8 cellular contexts compared by ENCODE assay signal in the genomic region with DNA sequence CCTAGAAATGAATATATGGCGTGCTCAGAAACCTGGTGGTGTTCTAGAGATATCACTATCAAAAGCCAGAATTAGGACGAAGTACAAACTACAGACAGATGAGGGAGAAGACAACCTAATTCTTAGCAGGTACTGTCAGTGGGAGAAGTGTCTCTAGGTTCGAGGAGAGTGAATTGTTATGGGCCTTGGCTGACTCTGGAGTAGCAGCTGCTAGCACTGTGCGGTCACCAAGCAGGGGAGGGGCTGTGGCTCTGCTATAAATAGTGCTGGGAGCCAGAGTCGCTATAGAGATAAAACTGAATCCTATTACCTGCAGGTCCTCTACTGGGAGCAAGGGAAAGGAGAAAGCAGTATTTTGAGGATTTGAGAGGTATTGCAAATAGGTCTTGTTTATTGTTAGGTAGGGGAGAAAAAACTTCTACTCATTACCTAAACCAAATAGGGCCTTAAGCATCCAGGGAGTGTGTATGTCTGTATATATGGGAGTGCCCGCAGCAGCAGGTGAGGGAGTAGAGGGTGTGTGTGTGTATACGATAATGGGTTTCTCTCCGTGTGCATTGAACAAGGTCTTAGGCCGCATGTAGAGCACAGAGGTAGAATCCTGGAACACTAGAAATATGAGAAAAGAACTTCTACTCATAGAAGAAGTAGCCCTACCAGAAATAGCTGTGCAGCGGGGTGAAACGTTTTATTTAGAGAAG. TPM values are rescaled to one million over a fixed set of nuclear protein-coding genes. Genes with fewer than 3 reads are reported as not detected.
DNase-seq lines count a peak whose midpoint lies in the region; ATAC-seq and TF ChIP-seq lines count a peak whose summit lies in the region.

No MANE protein-coding gene starts in this region.

- peak overlapping the region; percentile 49 for H3K27ac Mint-ChIP-seq in T-helper 1 cell treated with Interleukin-12 subunit alpha and Interleukin-12 subunit beta and Interleukin-4 antibody, amounts not matched to agents 30 μg/mL and 1 μg/mL, for 36 hours

- TF ChIP-seq CTCF in colonic mucosa (IDR thresholded peaks at IDR 0.05) = no peak

- H3K9me3 ChIP-seq in colonic mucosa (no peaks in the 10 kb centered on the region), skeletal muscle satellite cell (replicated peaks; ENCODE audit: low read length) (no peaks in the 10 kb centered on the region)

- H3K9ac ChIP-seq in colonic mucosa (ENCODE audit: low read depth in 2 of 2, low read length in 2 of 2) = no peak overlapping the region
- H3K9ac ChIP-seq in skeletal muscle satellite cell (ENCODE audit: low read depth, low read length) = no peak overlapping the region

- H3K36me3 ChIP-seq in colonic mucosa = no peaks in the 10 kb centered on the region
- peaks cover 31% of the 10 kb centered on the region for H3K36me3 ChIP-seq in skeletal muscle satellite cell (ENCODE audit: insufficient read depth, low read length)

- peaks cover 45% of the 10 kb centered on the region for H3K4me1 Mint-ChIP-seq in T-helper 1 cell treated with Interleukin-12 subunit alpha and Interleukin-12 subunit beta and Interleukin-4 antibody, amounts not matched to agents 30 μg/mL and 1 μg/mL, for 36 hours (ENCODE audit: low read depth)

- H3K4me3 Mint-ChIP-seq in T-helper 1 cell treated with Interleukin-12 subunit alpha and Interleukin-12 subunit beta and Interleukin-4 antibody, amounts not matched to agents 30 μg/mL and 1 μg/mL, for 36 hours = peak overlapping the region; percentile 81

- peaks cover 24% of the 10 kb centered on the region for H3K4me1 ChIP-seq in colonic mucosa
- H3K4me1 ChIP-seq in skeletal muscle satellite cell (ENCODE audit: control insufficient read depth, insufficient read depth, low read length) = peaks cover 30% of the 10 kb centered on the region

- H3K4me3 ChIP-seq in colonic mucosa (no peak overlapping the region), skeletal muscle satellite cell (ENCODE audit: low read length) (no peak overlapping the region)

- ATAC-seq in HG03097 (IDR thresholded peaks at IDR 0.05; ENCODE audit: low FRiP score, unreplicated experiment) = no peak
- ATAC-seq in HG03045 (IDR thresholded peaks at IDR 0.05; ENCODE audit: unreplicated experiment) = no peak

- H3K9me3 Mint-ChIP-seq in T-helper 1 cell treated with Interleukin-12 subunit alpha and Interleukin-12 subunit beta and Interleukin-4 antibody, amounts not matched to agents 30 μg/mL and 1 μg/mL, for 36 hours = no peaks in the 10 kb centered on the region

- H3K27ac ChIP-seq in colonic mucosa = no peak overlapping the region

- intact Hi-C loops in colonic mucosa (cut with DNase I) = no loop called here

- H3K27me3 ChIP-seq in colonic mucosa = no peaks in the 10 kb centered on the region
- no peaks in the 10 kb centered on the region for H3K27me3 ChIP-seq in skeletal muscle satellite cell (ENCODE audit: control insufficient read depth, insufficient read depth, low read length)

- H3K36me3 Mint-ChIP-seq in T-helper 1 cell treated with Interleukin-12 subunit alpha and Interleukin-12 subunit beta and Interleukin-4 antibody, amounts not matched to agents 30 μg/mL and 1 μg/mL, for 36 hours (ENCODE audit: low read depth) = peaks cover 25% of the 10 kb centered on the region

- H3K4me2 ChIP-seq in skeletal muscle satellite cell (ENCODE audit: low read length) = peak overlapping the region; percentile 90

- DNase-seq in T-helper 1 cell (no peak), NCI-H2196 treated with DMSO at 0.1 percent for 48 hours (lab: John Stamatoyannopoulos, UW; ENCODE audit: unreplicated experiment) (peak; percentile 54), colonic mucosa (peak; percentile 51)
- DNase-seq in activated CD4-positive, CD25-positive, alpha-beta regulatory T cell treated with anti-CD3 and anti-CD28 coated beads, Interleukin-2, amount 50 U/mL, for 72 hours = no peak

- no peaks in the 10 kb centered on the region for H3K27me3 Mint-ChIP-seq in T-helper 1 cell treated with Interleukin-12 subunit alpha and Interleukin-12 subunit beta and Interleukin-4 antibody, amounts not matched to agents 30 μg/mL and 1 μg/mL, for 36 hours (ENCODE audit: low read depth)

RNA-seq across cellular contexts. Expression of a gene that starts 2.2 kb away (rescaled TPM):
- 10 to 100 TPM; 35.5 to 45.9 TPM for total RNA-seq in colonic mucosa
- 8.1 and 13.1 TPM in 2 replicates for total RNA-seq in skeletal muscle satellite cell (2012; rRNA removed)

RNA-seq across cellular contexts. Expression of a gene that starts 14.3 kb away (rescaled TPM):
- 10 to 100 TPM; 28.3 to 43.1 TPM for total RNA-seq in colonic mucosa
- total RNA-seq in skeletal muscle satellite cell (2012; rRNA removed) = 22.3 and 58.6 TPM in 2 replicates

RNA-seq across cellular contexts. Expression of a gene that starts 23.5 kb away (rescaled TPM):
- 10 to 100 TPM; 35.3 to 39.7 TPM for total RNA-seq in colonic mucosa
- 26.6 and 28.4 TPM in 2 replicates for total RNA-seq in skeletal muscle satellite cell (2012; rRNA removed)

RNA-seq across cellular contexts. Expression of a gene that starts 57.3 kb away (rescaled TPM):
- 10 to 100 TPM; 28.0 to 46.5 TPM for total RNA-seq in colonic mucosa
- 14.4 and 19.3 TPM in 2 replicates for total RNA-seq in skeletal muscle satellite cell (2012; rRNA removed)

Comparison
In these comparisons a context has a peak if more than half of its experiments do, and no peak if none do; other contexts are left out.
1. DNase-seq: peak in NCI-H2196 treated with DMSO at 0.1 percent for 48 hours (single experiment) and colonic mucosa (single experiment); none in T-helper 1 cell (0 of 5) and activated CD4-positive, CD25-positive, alpha-beta regulatory T cell treated with anti-CD3 and anti-CD28 coated beads, Interleukin-2, amount 50 U/mL, for 72 hours (single experiment).